ENCODE assay signal across 20 cellular contexts in genomic region chr19:56175861-56176307, GRCh38. TPM values are rescaled to one million over a fixed set of nuclear protein-coding genes. Genes with fewer than 3 reads are reported as not detected.
"Had no signal": no experiment of that assay in that cellular context is flagged by ENCODE, and none has a peak within 500 bp of the region (broad histone marks: within the 10 kb centered on the region; RNA-seq: fewer than 3 reads in every experiment).

GALP (plus strand) TSS chr19:56176008; CDS start chr19:56177109, 1,101 bp downstream.

RNA-seq across cellular contexts. Expression of gene GALP, which starts in this region (rescaled TPM):
- total RNA-seq: colonic mucosa, dermis blood vessel endothelial cell, esophagus mucosa, fibroblast of lung, glomerular endothelial cell, heart left ventricle, left lung, lower lobe of right lung, mesothelial cell of epicardium, mucosa of gallbladder, myocyte, natural killer cell, osteoblast, psoas muscle, sigmoid colon, subcutaneous adipose tissue, testis, tibial nerve, upper lobe of right lung, vagina had no signal
- polyA plus RNA-seq: fibroblast of lung, heart left ventricle, psoas muscle, sigmoid colon had no signal
